10 cellular contexts compared by ENCODE assay signal in genomic region chr3:11640009-11640673, GRCh38. TPM values are rescaled to one million over a fixed set of nuclear protein-coding genes. Genes with fewer than 3 reads are reported as not detected.
DNase-seq lines count a peak whose midpoint lies in the region; ATAC-seq, FAIRE-seq and TF ChIP-seq lines count a peak whose summit lies in the region.
"Had no signal": no experiment of that assay in that cellular context is flagged by ENCODE, and none has a peak within 500 bp of the region (broad histone marks: within the 10 kb centered on the region; RNA-seq: fewer than 3 reads in every experiment).

No MANE protein-coding gene starts in this region.

- H3K4me2 ChIP-seq in HepG2 (ENCODE audit: low read depth, low read length) = peak overlapping the region; percentile 83
- peak overlapping the region; percentile 91 for H3K4me2 ChIP-seq in astrocyte (ENCODE audit: low read length)

- H3K27ac ChIP-seq in HepG2 (ENCODE audit: extremely low read length, insufficient read depth, low read length) = no peak overlapping the region
- H3K27ac ChIP-seq in right lobe of liver = peak overlapping the region in 1 of 3 donors; percentile 75
- peak overlapping the region; percentile 69 for H3K27ac ChIP-seq in astrocyte (ENCODE audit: low read depth, low read length)
- H3K27ac ChIP-seq in vagina = peak overlapping the region; percentile 87

- no peak for TF ChIP-seq RAD21 in HepG2 (CRISPR knock-in tag; IDR thresholded peaks at IDR 0.05)

- H3K4me1 Mint-ChIP-seq in astrocyte (ENCODE audit: low read depth, unreplicated experiment) = peaks cover 52% of the 10 kb centered on the region
- peaks cover 27 to 65% (median 61%) of the 10 kb centered on the region in 3 donors for H3K4me1 Mint-ChIP-seq in naive B cell

- peak overlapping the region; percentile 29 to 88 (median 85); a peak in 5 of 6 replicates for H3K4me3 ChIP-seq in HepG2 (replicated peaks in 1 of 3; ENCODE audit: insufficient read depth in 1 of 3, low read depth in 2 of 3, low read length in 3 of 3)
- H3K4me3 ChIP-seq in right lobe of liver = no peak overlapping the region
- peak overlapping the region; percentile 94 for H3K4me3 ChIP-seq in astrocyte (ENCODE audit: insufficient read depth, low read depth, low read length)
- H3K4me3 ChIP-seq in vagina = peak overlapping the region; percentile 59 to 68

- H3K79me2 ChIP-seq in HepG2 (ENCODE audit: insufficient read depth, low read length) (peaks cover 81% of the 10 kb centered on the region), astrocyte (ENCODE audit: insufficient read depth, low read length) (peaks cover 85% of the 10 kb centered on the region)

- TF ChIP-seq POLR2A in HepG2 (IDR thresholded peaks at IDR 0.05; ENCODE audit: insufficient read depth in 1 of 2, low read depth in 2 of 2, low read length in 2 of 2) = no peak
- no peak for TF ChIP-seq POLR2A in right lobe of liver (IDR thresholded peaks at IDR 0.05)
- no peak for TF ChIP-seq POLR2A in vagina (IDR thresholded peaks at IDR 0.05)

- in situ Hi-C loops in HepG2 (cut with HindIII; ENCODE audit: extremely low pct_ligation_motif_present, low pct_unique_long_range_greater_than_20kb) = loop anchor here (5.0 kb wide), 1 partner anchor 48 kb away; no protein-coding TSS in a partner anchor

- no peaks in the 10 kb centered on the region for H3K9me3 ChIP-seq in HepG2 (ENCODE audit: low read length)
- no peaks in the 10 kb centered on the region for H3K9me3 ChIP-seq in right lobe of liver
- no peaks in the 10 kb centered on the region for H3K9me3 ChIP-seq in astrocyte (ENCODE audit: insufficient read depth, low read depth, low read length)
- no peaks in the 10 kb centered on the region for H3K9me3 ChIP-seq in vagina

- ATAC-seq in HepG2 = no peak
- no peak for ATAC-seq in right lobe of liver
- no peak for ATAC-seq in naive B cell (ENCODE audit: low read depth in 2 of 2)

- CTCF ChIA-PET in HepG2 (lab: Yijun Ruan, JAX; ENCODE audit: low intra/inter-chr PET ratio, low total read pairs) = no interaction called here

- TF ChIP-seq EP300 in HepG2 (IDR thresholded peaks at IDR 0.05; ENCODE audit: low read depth in 2 of 2, low read length in 2 of 2) (no peak), HepG2 (CRISPR knock-in tag; IDR thresholded peaks at IDR 0.05; ENCODE audit: borderline replicate concordance) (no peak)

- no TSS peak for BruUV-seq in HepG2 (replicated peaks; lab: Mats Ljungman, UMichigan)

- H3K27me3 ChIP-seq in HepG2 (ENCODE audit: control insufficient read depth in 1 of 2, insufficient read depth in 2 of 2, low read length in 2 of 2) (no peaks in the 10 kb centered on the region; a peak in 1 of 5 replicates), right lobe of liver (no peaks in the 10 kb centered on the region), astrocyte (ENCODE audit: insufficient read depth, low read length) (no peaks in the 10 kb centered on the region), vagina (no peaks in the 10 kb centered on the region)

- H3K9ac ChIP-seq in HepG2 (ENCODE audit: insufficient read depth, low read depth, low read length) (peak overlapping the region; percentile 10; the same call in 1 of the 2 replicates), astrocyte (ENCODE audit: low read length) (peak overlapping the region; percentile 98)

- 86% methylated on average over 9 of the region's 9 CpGs for WGBS in HepG2 (ENCODE audit: low lambda C conversion rate)
- 88% methylated on average over 8 of the region's 9 CpGs for WGBS in right lobe of liver (ENCODE audit: insufficient coverage, low coverage, low lambda C conversion rate, missing lambda C conversion rate)

- no peak for DNase-seq in HepG2 (ENCODE audit: low spot score)
- no peak for DNase-seq in right lobe of liver
- no peak for DNase-seq in astrocyte (ENCODE audit: low read depth)
- DNase-seq in naive B cell = no peak
- DNase-seq in vagina (ENCODE audit: extremely low spot score in 2 of 2) = no peak
- no peak for DNase-seq in NCI-H2171 (lab: John Stamatoyannopoulos, UW)
- no peak for DNase-seq in COR-L47 (lab: John Stamatoyannopoulos, UW)
- no peak for DNase-seq in NCI-H446 (lab: John Stamatoyannopoulos, UW)
- DNase-seq: activated gamma-delta T cell treated with Interleukin-2 at 50 U/mL for 16 hours had no signal

- H3K9me3 Mint-ChIP-seq in astrocyte (ENCODE audit: unreplicated experiment) (no peaks in the 10 kb centered on the region), naive B cell (no peaks in the 10 kb centered on the region)

- H3K4me3 Mint-ChIP-seq in astrocyte (ENCODE audit: unreplicated experiment) = peak overlapping the region; percentile 95
- peak overlapping the region in 7 of 8 donors; percentile 31 to 99 (median 50) for H3K4me3 Mint-ChIP-seq in naive B cell

- POLR2A ChIA-PET in HepG2 (lab: Yijun Ruan, JAX) = no interaction called here

- intact Hi-C loops in HepG2 (cut with micrococcal nuclease; ENCODE audit: unreplicated experiment) (loop anchor here (5.0 kb wide), 1 partner anchor 33 kb away; no protein-coding TSS in a partner anchor), right lobe of liver (cut with DNase I) (no loop called here), vagina (cut with DNase I) (loop anchor here (10.0 kb wide), 1 partner anchor 85 kb away; no protein-coding TSS in a partner anchor)

- no peaks in the 10 kb centered on the region for H3K27me3 Mint-ChIP-seq in astrocyte (ENCODE audit: low read depth, unreplicated experiment)
- no peaks in the 10 kb centered on the region for H3K27me3 Mint-ChIP-seq in naive B cell

- H4K20me1 ChIP-seq in HepG2 (ENCODE audit: insufficient read depth, low read length) (peaks cover 15% of the 10 kb centered on the region; the same call in 1 of the 2 replicates), astrocyte (ENCODE audit: insufficient read depth, low read length) (peaks cover 63% of the 10 kb centered on the region)

- H3K36me3 ChIP-seq in HepG2 (replicated peaks in 1 of 2; ENCODE audit: control insufficient read depth in 1 of 2, insufficient read depth in 2 of 2, low read length in 2 of 2) (peaks cover 0 to 5% of the 10 kb centered on the region in 2 experiments; a peak in 1 of 5 replicates), right lobe of liver (no peaks in the 10 kb centered on the region), astrocyte (ENCODE audit: insufficient read depth, low read length) (no peaks in the 10 kb centered on the region), vagina (no peaks in the 10 kb centered on the region)

- TF ChIP-seq CTCF in HepG2 (CRISPR knock-in tag; IDR thresholded peaks at IDR 0.05) (no peak), right lobe of liver (IDR thresholded peaks at IDR 0.05) (no peak), astrocyte (IDR thresholded peaks at IDR 0.05; ENCODE audit: insufficient read depth, low read depth, low read length) (no peak), vagina (IDR thresholded peaks at IDR 0.05) (no peak)

- FAIRE-seq in HepG2 (lab: Jason Lieb, UNC) (no peak), astrocyte (lab: Jason Lieb, UNC) (no peak)
- FAIRE-seq: keratinocyte had no signal

- H3K4me1 ChIP-seq in HepG2 (ENCODE audit: insufficient read depth, low read length) (peaks cover 62% of the 10 kb centered on the region), right lobe of liver (peaks cover 0 to 2% (median 0%) of the 10 kb centered on the region in 4 donors), astrocyte (ENCODE audit: insufficient read depth, low read length) (peaks cover 56% of the 10 kb centered on the region), vagina (peaks cover 70% of the 10 kb centered on the region)

- H3K27ac Mint-ChIP-seq in astrocyte (ENCODE audit: unreplicated experiment) (peak overlapping the region; percentile 77), naive B cell (peak overlapping the region in 4 of 6 donors; percentile 19 to 86 (median 40))

- H3K36me3 Mint-ChIP-seq in astrocyte (ENCODE audit: low read depth, unreplicated experiment) (peaks cover 3% of the 10 kb centered on the region), naive B cell (no peaks in the 10 kb centered on the region)

- H2AFZ ChIP-seq in HepG2 (ENCODE audit: low read length) = no peak overlapping the region
- H2AFZ ChIP-seq in astrocyte (ENCODE audit: low read depth, low read length) = no peak overlapping the region

TF ChIP-seq in HepG2, 621 proteins besides CTCF, POLR2A, EP300 and RAD21:
- TF ChIP-seq RAD51 (IDR thresholded peaks at IDR 0.05; ENCODE audit: borderline replicate concordance) (no peak), MAFK (conservative IDR thresholded peaks at IDR 0.05 in 1 of 2, IDR thresholded peaks at IDR 0.05 in 1 of 2; ENCODE audit: low read length in 2 of 2) (peak in 1 of 2 experiments; percentile 15; a peak in 1 of 4 replicates), SMAD1 (CRISPR knock-in tag; IDR thresholded peaks at IDR 0.05; ENCODE audit: borderline replicate concordance, low read depth) (no peak), ZNF224 (CRISPR knock-in tag; IDR thresholded peaks at IDR 0.05) (no peak)

RNA-seq across cellular contexts. Expression of gene VGLL4, which starts 3.6 kb away (rescaled TPM):
- total RNA-seq in HepG2 (2016; rRNA removed; fragmentation: Illumina TruSeq; extraction: Trizol) (19.8 and 23.2 TPM in 2 replicates), right lobe of liver (10 to 100 TPM; 10.4 to 22.4 (median 15.2) TPM), astrocyte (69.7 and 70.3 TPM in 2 replicates), vagina (99.4 TPM)
- total RNA-seq in HepG2 (2016; cell fraction: cytosol; rRNA removed; fragmentation: Illumina TruSeq; extraction: Trizol; ENCODE audit: low read depth) = 5.7 and 6.9 TPM in 2 replicates
- 17.4 and 24.9 TPM in 2 replicates for total RNA-seq in HepG2 (2016; cell fraction: insoluble cytoplasmic fraction; rRNA removed; fragmentation: Illumina TruSeq; extraction: Trizol)
- total RNA-seq in HepG2 (2016; cell fraction: membrane; rRNA removed; fragmentation: Illumina TruSeq; extraction: Trizol) = 14.9 and 15.9 TPM in 2 replicates
- total RNA-seq in HepG2 (2016; cell fraction: nucleus; rRNA removed; fragmentation: Illumina TruSeq; extraction: Trizol) = 19.1 and 24.5 TPM in 2 replicates
- polyA plus RNA-seq in HepG2 (2011; rRNA removed) (37.9 and 39.0 TPM in 2 replicates), naive B cell (ENCODE audit: low read depth in 6 of 6) (10 to 100 TPM in 5 of 6 donors, 1 to 10 TPM in 1; 7.9 to 16.0 (median 13.8) TPM)
- polyA plus RNA-seq in HepG2 (2011; cell fraction: cytosol; rRNA removed) = 24.5 and 31.8 TPM in 2 replicates
- 60.5 and 94.9 TPM in 2 replicates for polyA plus RNA-seq in HepG2 (2011; cell fraction: nucleus; rRNA removed)
- polyA plus RNA-seq in HepG2 (2012) = 19.7 and 20.7 TPM in 2 replicates
- polyA plus RNA-seq in HepG2 (2016; cell fraction: cytosol; fragmentation: Illumina TruSeq; extraction: Trizol; ENCODE audit: low read depth) = 11.7 and 14.1 TPM in 2 replicates
- 18.4 and 22.3 TPM in 2 replicates for polyA plus RNA-seq in HepG2 (2016; cell fraction: insoluble cytoplasmic fraction; fragmentation: Illumina TruSeq; extraction: Trizol; ENCODE audit: low read depth)
- 14.3 and 15.7 TPM in 2 replicates for polyA plus RNA-seq in HepG2 (2016; cell fraction: membrane; fragmentation: Illumina TruSeq; extraction: Trizol; ENCODE audit: low read depth)
- polyA plus RNA-seq in HepG2 (2016; cell fraction: nucleus; fragmentation: Illumina TruSeq; extraction: Trizol; ENCODE audit: insufficient read depth, low read depth) = 25.1 and 27.2 TPM in 2 replicates
- polyA minus RNA-seq in HepG2 (2011; rRNA and poly(A)+ RNA removed; ENCODE audit: low replicate concordance) = 34.5 and 40.7 TPM in 2 replicates
- polyA minus RNA-seq in HepG2 (2011; cell fraction: cytosol; rRNA and poly(A)+ RNA removed) = 14.9 and 16.5 TPM in 2 replicates
- polyA minus RNA-seq in HepG2 (2011; cell fraction: nucleus; rRNA and poly(A)+ RNA removed) = 53.2 and 54.6 TPM in 2 replicates

Comparison
In these comparisons a context has a peak if more than half of its experiments do, and no peak if none do; other contexts are left out.
1. H3K4me3 ChIP-seq: peak in HepG2 (3 of 3), astrocyte (single experiment) and vagina (2 of 2); none in right lobe of liver (0 of 3).
2. intact Hi-C loops: an anchor here in HepG2 (5.0 kb wide) and vagina (10.0 kb wide); none called in right lobe of liver.